Comparison of ENCODE assay signal across 10 cellular contexts in the genomic region with DNA sequence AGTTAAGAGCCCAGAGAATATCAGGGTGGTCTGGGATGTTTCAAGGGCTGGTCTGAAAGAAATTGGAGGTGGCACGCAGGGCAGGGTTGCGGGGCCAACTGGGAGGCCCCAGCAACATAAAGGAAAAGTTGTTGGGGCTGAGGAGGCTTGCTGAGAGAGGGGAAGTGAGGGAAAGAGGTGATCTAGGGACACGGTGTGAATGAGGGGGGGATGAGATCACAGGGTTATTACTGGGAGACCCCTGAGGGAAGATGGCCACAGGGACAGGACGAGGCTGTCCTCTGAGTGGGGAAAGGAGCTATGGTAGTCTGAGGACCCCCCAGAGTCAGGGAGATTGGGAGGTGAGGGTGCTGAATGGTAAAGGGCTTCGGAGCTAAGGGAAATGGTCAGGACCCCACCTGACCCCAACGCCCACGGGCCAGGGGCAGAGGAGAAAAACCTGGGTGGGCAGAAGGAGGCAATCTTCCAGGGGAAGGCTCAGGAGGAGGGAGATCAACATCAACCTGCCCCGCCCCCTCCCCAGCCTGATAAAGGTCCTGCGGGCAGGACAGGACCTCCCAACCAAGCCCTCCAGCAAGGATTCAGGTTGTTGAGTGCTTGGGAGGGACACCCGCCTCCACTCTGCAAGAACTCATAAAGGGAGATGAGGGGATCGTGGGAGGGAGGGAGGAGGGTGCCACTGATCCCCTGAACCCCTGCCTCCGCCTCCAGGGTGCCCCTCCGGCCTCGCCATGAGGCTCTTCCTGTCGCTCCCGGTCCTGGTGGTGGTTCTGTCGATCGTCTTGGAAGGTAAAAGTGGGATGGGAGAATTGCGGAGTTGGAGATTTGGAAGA. TPM values are rescaled to one million over a fixed set of nuclear protein-coding genes. Genes with fewer than 3 reads are reported as not detected.
DNase-seq lines count a peak whose midpoint lies in the region; ATAC-seq, FAIRE-seq and TF ChIP-seq lines count a peak whose summit lies in the region.
"Not testable (repeated sequence)": the region's sequence is repeated elsewhere in the genome, so short reads cannot be mapped to it uniquely, and the experiment has no call there.
"Had no signal": no experiment of that assay in that cellular context is flagged by ENCODE, and none has a peak within 500 bp of the region (broad histone marks: within the 10 kb centered on the region; RNA-seq: fewer than 3 reads in every experiment).

No MANE protein-coding gene starts in this region.

- H2AFZ ChIP-seq in GM23338: not testable (repeated sequence)
- peak overlapping the region; percentile 87 for H2AFZ ChIP-seq in K562 (ENCODE audit: low read depth, low read length)

- not testable (repeated sequence) for H3K36me3 Mint-ChIP-seq in GM23338 (ENCODE audit: low read depth)

- H3K27me3 Mint-ChIP-seq in GM23338 (ENCODE audit: insufficient read depth, low read depth, poor library complexity): peaks cover 23% of the 10 kb centered on the region

- not testable (repeated sequence) for TF ChIP-seq EP300 in K562 (IDR thresholded peaks at IDR 0.05; ENCODE audit: low read length)

- peaks cover 19% of the 10 kb centered on the region for H3K4me1 Mint-ChIP-seq in GM23338

- TF ChIP-seq RAD21 in K562 (CRISPR knock-in tag; conservative IDR thresholded peaks at IDR 0.05 in 1 of 2, IDR thresholded peaks at IDR 0.05 in 1 of 2): not testable (repeated sequence)

- peak overlapping the region; percentile 93 for H3K27ac Mint-ChIP-seq in GM23338

- not testable (repeated sequence) for H3K27ac ChIP-seq in GM23338 (ENCODE audit: low read depth); SK-N-MC; stomach smooth muscle (ENCODE audit: low read length)
- H3K27ac ChIP-seq in K562 (ENCODE audit: extremely low read depth, low read depth, low read length): peak overlapping the region; percentile 69

- CTCF ChIA-PET in K562 (lab: Yijun Ruan, JAX; ENCODE audit: low intra/inter-chr PET ratio): not testable (repeated sequence)

- H3K9me2 ChIP-seq in GM23338 (ENCODE audit: insufficient read depth): not testable (repeated sequence)

- intact Hi-C loops in K562 (cut with micrococcal nuclease); Right ventricle myocardium inferior (cut with DNase I): not testable (repeated sequence)

- not testable (repeated sequence) for H3F3A ChIP-seq in GM23338 (replicated peaks; ENCODE audit: low read depth)

- H3K4me3 Mint-ChIP-seq in GM23338: peak overlapping the region; percentile 58

- H3K4me2 ChIP-seq in GM23338 (peak overlapping the region; percentile 77), K562 (ENCODE audit: insufficient read depth, low read length) (peak overlapping the region; percentile 73)

- H3K4me1 ChIP-seq in GM23338 (ENCODE audit: insufficient read depth): peaks cover 10% of the 10 kb centered on the region; the same call in 1 of the 2 replicates
- H3K4me1 ChIP-seq in K562 (replicated peaks in 1 of 2; ENCODE audit: control insufficient read depth in 2 of 2, insufficient read depth in 2 of 2, low read length in 2 of 2): peaks cover 0 to 24% of the 10 kb centered on the region in 2 experiments; a peak in 4 of 5 replicates
- peaks cover 16% of the 10 kb centered on the region for H3K4me1 ChIP-seq in mucosa of stomach (ENCODE audit: control insufficient read depth, insufficient read depth, low read length)
- not testable (repeated sequence) for H3K4me1 ChIP-seq in stomach smooth muscle (ENCODE audit: control insufficient read depth, insufficient read depth, low read length)

- 52% methylated on average over 7 of the region's 19 CpGs for WGBS in K562 (ENCODE audit: insufficient coverage, low coverage, missing lambda C conversion rate)

- POLR2A ChIA-PET in K562 (lab: Yijun Ruan, JAX): interaction anchor here (0.9 to 1.8 kb wide), 4 partner anchors 11 to 28 kb away, joined by 3 to 11 read pairs (median 4); a partner anchor contains a TSS

- H4K20me1 ChIP-seq in GM23338 (replicated peaks; ENCODE audit: insufficient read depth); K562 (replicated peaks; ENCODE audit: control insufficient read depth, insufficient read depth, low read length): not testable (repeated sequence)

- H3K9me3 ChIP-seq in SK-N-MC (ENCODE audit: low read depth, low read length); K562 (replicated peaks; ENCODE audit: control insufficient read depth, insufficient read depth, low read depth, low read length); mucosa of stomach (ENCODE audit: control insufficient read depth, low read length); stomach smooth muscle (ENCODE audit: control insufficient read depth in 2 of 2, low read length in 2 of 2): not testable (repeated sequence)

- not testable (repeated sequence) for DNase-seq in GM23338 (ENCODE audit: low spot score); SK-N-MC (ENCODE audit: low read depth, low spot score)
- peak in 2 of 4 experiments; percentile 23 to 44 for DNase-seq in K562 (ENCODE audit: extremely low read depth in 1 of 4, low spot score in 3 of 4)
- DNase-seq in Right ventricle myocardium inferior (ENCODE audit: missing footprints): peak; percentile 21

- ATAC-seq in GM23338 (peak; percentile 61), K562 (peak; percentile 77)
- ATAC-seq in Right ventricle myocardium inferior: not testable (repeated sequence)

- not testable (repeated sequence) for FAIRE-seq in K562 (lab: Jason Lieb, UNC)

- not testable (repeated sequence) for BruUV-seq in K562 (replicated peaks; lab: Mats Ljungman, UMichigan)

- TF ChIP-seq POLR2A in K562 (conservative IDR thresholded peaks at IDR 0.05): peak; percentile 56

- not testable (repeated sequence) for H3K9me1 ChIP-seq in K562 (ENCODE audit: control insufficient read depth, insufficient read depth, low read length)

- H3K27me3 ChIP-seq in GM23338 (ENCODE audit: insufficient read depth); K562 (ENCODE audit: control insufficient read depth in 2 of 2, insufficient read depth in 2 of 2, low read length in 2 of 2); mucosa of stomach (ENCODE audit: control insufficient read depth, insufficient read depth, low read length); stomach smooth muscle (ENCODE audit: control insufficient read depth in 1 of 2, insufficient read depth in 2 of 2, low read length in 2 of 2): not testable (repeated sequence)

- H3K79me2 ChIP-seq in GM23338 (replicated peaks; ENCODE audit: insufficient read depth); K562 (ENCODE audit: control insufficient read depth, insufficient read depth, low read length): not testable (repeated sequence)

- H3K9me3 Mint-ChIP-seq in GM23338: not testable (repeated sequence)

- not testable (repeated sequence) for H3K9ac ChIP-seq in SK-N-MC (ENCODE audit: insufficient read length); stomach smooth muscle (ENCODE audit: low read length in 2 of 2)
- H3K9ac ChIP-seq in K562 (ENCODE audit: insufficient read depth in 1 of 2, low read depth in 2 of 2, low read length in 2 of 2) (peak overlapping the region; percentile 80 to 82), mucosa of stomach (ENCODE audit: low read length) (peak overlapping the region; percentile 43)

- in situ Hi-C loops in K562 (cut with MboI): not testable (repeated sequence)

- H3K4me3 ChIP-seq in GM23338 (peak overlapping the region; percentile 39; the same call in 1 of the 2 replicates), SK-N-MC (peak overlapping the region; percentile 66), K562 (peak overlapping the region; percentile 32; the same call in 1 of the 2 replicates), stomach smooth muscle (ENCODE audit: low read length in 2 of 2) (peak overlapping the region; percentile 17 to 55)
- not testable (repeated sequence) for H3K4me3 ChIP-seq in mucosa of stomach (ENCODE audit: low read length)

- not testable (repeated sequence) for H3K36me3 ChIP-seq in GM23338 (ENCODE audit: insufficient read depth); SK-N-MC (ENCODE audit: insufficient read depth, low read length); K562 (ENCODE audit: control insufficient read depth, insufficient read depth, low read length); mucosa of stomach (ENCODE audit: control insufficient read depth, insufficient read depth, low read length); stomach smooth muscle (ENCODE audit: control insufficient read depth in 2 of 2, insufficient read depth in 2 of 2, low read length in 2 of 2)

- TF ChIP-seq CTCF in GM23338 (conservative IDR thresholded peaks at IDR 0.05; ENCODE audit: low read depth in 2 of 2); K562 (IDR thresholded peaks at IDR 0.05 in 2 of 3, conservative IDR thresholded peaks at IDR 0.05 in 1 of 3; ENCODE audit: insufficient read depth in 2 of 3, low read depth in 1 of 3, low read length in 3 of 3): not testable (repeated sequence)

RNA-seq across cellular contexts. Expression of a gene that starts 12.1 kb away (rescaled TPM):
- 25.4 and 26.8 TPM in 2 replicates for total RNA-seq in GM23338 (2014; rRNA removed; shearing (Covaris generic))
- polyA plus RNA-seq in GM23338 (2016; fragmentation: Nextera tagmentation; extraction: Ambion mirVana) (221 and 252 TPM in 2 replicates), K562 (2011; rRNA removed) (115 and 174 TPM in 2 replicates), K562 (2014; fragmentation: Illumina TruSeq; extraction: Trizol) (239 and 302 TPM in 2 replicates), K562 (2014; fragmentation: Nextera tagmentation; extraction: Ambion mirVana) (100 to 1,000 TPM; 371 to 408 TPM), K562 (2014; rRNA removed) (184 and 227 TPM in 2 replicates)
- 15.7 and 30.4 TPM in 2 replicates for total RNA-seq in K562 (2011; cell fraction: chromatin; rRNA removed; ENCODE audit: low replicate concordance)
- total RNA-seq in K562 (2011; cell fraction: nucleolus; rRNA removed): 70.0 and 74.0 TPM in 2 replicates
- total RNA-seq in K562 (2011; cell fraction: nucleoplasm; rRNA removed): 46.3 and 59.4 TPM in 2 replicates
- total RNA-seq in K562 (2014; rRNA removed) (151 and 190 TPM in 2 replicates), K562 (2014; rRNA removed; fragmentation: Illumina TruSeq; extraction: Trizol) (134 and 155 TPM in 2 replicates), K562 (2015; rRNA removed; fragmentation: Illumina TruSeq; extraction: Trizol) (305 and 312 TPM in 2 replicates), K562 (2021) (220 and 308 TPM in 2 replicates), Right ventricle myocardium inferior (1.4 TPM)
- polyA plus RNA-seq in K562 (2011; cell fraction: cytosol; rRNA removed): 112 and 124 TPM in 2 replicates
- 50.9 and 80.6 TPM in 2 replicates for polyA plus RNA-seq in K562 (2011; cell fraction: nucleus; rRNA removed)
- 460 and 496 TPM in 2 replicates for polyA plus RNA-seq in K562 (2012)
- 22.7 and 22.9 TPM in 2 replicates for polyA minus RNA-seq in K562 (2011; rRNA and poly(A)+ RNA removed)
- 60.6 and 76.4 TPM in 2 replicates for polyA minus RNA-seq in K562 (2011; cell fraction: cytosol; rRNA and poly(A)+ RNA removed)
- 2.2 and 14.6 TPM in 2 replicates for polyA minus RNA-seq in K562 (2011; cell fraction: nucleus; rRNA and poly(A)+ RNA removed)

RNA-seq across cellular contexts. Expression of a gene that starts 15.6 kb away (rescaled TPM):
- total RNA-seq in GM23338 (2014; rRNA removed; shearing (Covaris generic)): not detected in 2 replicates
- polyA plus RNA-seq in GM23338 (2016; fragmentation: Nextera tagmentation; extraction: Ambion mirVana) (not detected in 2 replicates), K562 (2011; rRNA removed) (not detected in 2 replicates), K562 (2014; fragmentation: Illumina TruSeq; extraction: Trizol) (0.46 TPM in 1 of 2 replicates, not detected in the other), K562 (2014; fragmentation: Nextera tagmentation; extraction: Ambion mirVana) (not detected), K562 (2014; rRNA removed) (not detected in 2 replicates)
- not detected in 2 replicates for total RNA-seq in K562 (2011; cell fraction: chromatin; rRNA removed; ENCODE audit: low replicate concordance)
- total RNA-seq in K562 (2011; cell fraction: nucleolus; rRNA removed): not detected in 2 replicates
- not detected in 2 replicates for total RNA-seq in K562 (2011; cell fraction: nucleoplasm; rRNA removed)
- total RNA-seq in K562 (2014; rRNA removed) (not detected in 2 replicates), K562 (2014; rRNA removed; fragmentation: Illumina TruSeq; extraction: Trizol) (not detected in 2 replicates), K562 (2015; rRNA removed; fragmentation: Illumina TruSeq; extraction: Trizol) (not detected in 2 replicates), K562 (2021) (not detected in 2 replicates), Right ventricle myocardium inferior (not detected)
- 0.15 TPM in 1 of 2 replicates, not detected in the other for polyA plus RNA-seq in K562 (2011; cell fraction: cytosol; rRNA removed)
- polyA plus RNA-seq in K562 (2011; cell fraction: nucleus; rRNA removed): not detected in 2 replicates
- polyA plus RNA-seq in K562 (2012): not detected in 2 replicates
- polyA minus RNA-seq in K562 (2011; rRNA and poly(A)+ RNA removed): not detected in 2 replicates
- not detected in 2 replicates for polyA minus RNA-seq in K562 (2011; cell fraction: cytosol; rRNA and poly(A)+ RNA removed)
- polyA minus RNA-seq in K562 (2011; cell fraction: nucleus; rRNA and poly(A)+ RNA removed): not detected in 2 replicates
- total RNA-seq: dermis microvascular lymphatic vessel endothelial cell, G401, mesenteric fat pad had no signal
- polyA plus RNA-seq: adipose tissue had no signal

RNA-seq across cellular contexts. Expression of a gene that starts 19.4 kb away (rescaled TPM):
- total RNA-seq in GM23338 (2014; rRNA removed; shearing (Covaris generic)): not detected in 2 replicates
- polyA plus RNA-seq in GM23338 (2016; fragmentation: Nextera tagmentation; extraction: Ambion mirVana): not detected in 2 replicates
- not detected in 2 replicates for total RNA-seq in K562 (2011; cell fraction: chromatin; rRNA removed; ENCODE audit: low replicate concordance)
- 1.7 TPM in 1 of 2 replicates, not detected in the other for total RNA-seq in K562 (2011; cell fraction: nucleolus; rRNA removed)
- total RNA-seq in K562 (2011; cell fraction: nucleoplasm; rRNA removed): not detected in 2 replicates
- 0.24 TPM in 1 of 2 replicates, not detected in the other for total RNA-seq in K562 (2014; rRNA removed)
- total RNA-seq in K562 (2014; rRNA removed; fragmentation: Illumina TruSeq; extraction: Trizol): not detected in 2 replicates
- total RNA-seq in K562 (2015; rRNA removed; fragmentation: Illumina TruSeq; extraction: Trizol): 0.33 and 0.60 TPM in 2 replicates
- total RNA-seq in K562 (2021): 0.63 and 0.78 TPM in 2 replicates
- polyA plus RNA-seq in K562 (2011; rRNA removed): 0.47 and 1.1 TPM in 2 replicates
- polyA plus RNA-seq in K562 (2011; cell fraction: cytosol; rRNA removed): 0.79 and 2.6 TPM in 2 replicates
- 0.21 and 0.38 TPM in 2 replicates for polyA plus RNA-seq in K562 (2011; cell fraction: nucleus; rRNA removed)
- polyA plus RNA-seq in K562 (2012): 0.50 TPM in 1 of 2 replicates, not detected in the other
- 0.59 TPM in 1 of 2 replicates, not detected in the other for polyA plus RNA-seq in K562 (2014; fragmentation: Illumina TruSeq; extraction: Trizol)
- polyA plus RNA-seq in K562 (2014; fragmentation: Nextera tagmentation; extraction: Ambion mirVana): under 1 TPM; 0.53 TPM
- 0.42 TPM in 1 of 2 replicates, not detected in the other for polyA plus RNA-seq in K562 (2014; rRNA removed)
- polyA minus RNA-seq in K562 (2011; rRNA and poly(A)+ RNA removed): not detected in 2 replicates
- not detected in 2 replicates for polyA minus RNA-seq in K562 (2011; cell fraction: cytosol; rRNA and poly(A)+ RNA removed)
- polyA minus RNA-seq in K562 (2011; cell fraction: nucleus; rRNA and poly(A)+ RNA removed): not detected in 2 replicates
- not detected for total RNA-seq in Right ventricle myocardium inferior
- total RNA-seq: dermis microvascular lymphatic vessel endothelial cell, G401 had no signal

RNA-seq across cellular contexts. Expression of a gene that starts 20.9 kb away (rescaled TPM):
- total RNA-seq in GM23338 (2014; rRNA removed; shearing (Covaris generic)): 1,391 and 1,438 TPM in 2 replicates
- polyA plus RNA-seq in GM23338 (2016; fragmentation: Nextera tagmentation; extraction: Ambion mirVana): 1,133 and 1,232 TPM in 2 replicates
- 12.0 and 25.1 TPM in 2 replicates for total RNA-seq in K562 (2011; cell fraction: chromatin; rRNA removed; ENCODE audit: low replicate concordance)
- total RNA-seq in K562 (2011; cell fraction: nucleolus; rRNA removed): 54.6 and 64.9 TPM in 2 replicates
- total RNA-seq in K562 (2011; cell fraction: nucleoplasm; rRNA removed): 29.0 and 36.6 TPM in 2 replicates
- total RNA-seq in K562 (2014; rRNA removed): 113 and 122 TPM in 2 replicates
- total RNA-seq in K562 (2014; rRNA removed; fragmentation: Illumina TruSeq; extraction: Trizol): 5.9 and 11.8 TPM in 2 replicates
- total RNA-seq in K562 (2015; rRNA removed; fragmentation: Illumina TruSeq; extraction: Trizol): 180 and 204 TPM in 2 replicates
- total RNA-seq in K562 (2021): 88.7 and 92.0 TPM in 2 replicates
- polyA plus RNA-seq in K562 (2011; rRNA removed): 27.5 and 37.5 TPM in 2 replicates
- polyA plus RNA-seq in K562 (2011; cell fraction: cytosol; rRNA removed): 86.2 and 145 TPM in 2 replicates
- polyA plus RNA-seq in K562 (2011; cell fraction: nucleus; rRNA removed): 25.5 and 31.9 TPM in 2 replicates
- 228 and 283 TPM in 2 replicates for polyA plus RNA-seq in K562 (2012)
- 17.5 and 32.7 TPM in 2 replicates for polyA plus RNA-seq in K562 (2014; fragmentation: Illumina TruSeq; extraction: Trizol)
- under 1 TPM in 1 of 2 experiments, not detected in 1; 0.14 TPM for polyA plus RNA-seq in K562 (2014; fragmentation: Nextera tagmentation; extraction: Ambion mirVana)
- polyA plus RNA-seq in K562 (2014; rRNA removed): 124 TPM in 2 replicates
- polyA minus RNA-seq in K562 (2011; rRNA and poly(A)+ RNA removed): 3.9 and 4.7 TPM in 2 replicates
- 11.5 and 23.0 TPM in 2 replicates for polyA minus RNA-seq in K562 (2011; cell fraction: cytosol; rRNA and poly(A)+ RNA removed)
- 3.8 and 6.4 TPM in 2 replicates for polyA minus RNA-seq in K562 (2011; cell fraction: nucleus; rRNA and poly(A)+ RNA removed)
- 9.9 TPM for total RNA-seq in Right ventricle myocardium inferior

RNA-seq across cellular contexts. Expression of a gene that starts 28.7 kb away (rescaled TPM):
- 70.6 and 71.5 TPM in 2 replicates for total RNA-seq in GM23338 (2014; rRNA removed; shearing (Covaris generic))
- polyA plus RNA-seq in GM23338 (2016; fragmentation: Nextera tagmentation; extraction: Ambion mirVana) (36.7 and 41.6 TPM in 2 replicates), K562 (2011; rRNA removed) (28.8 and 53.6 TPM in 2 replicates), K562 (2014; fragmentation: Illumina TruSeq; extraction: Trizol) (80.9 and 88.2 TPM in 2 replicates), K562 (2014; fragmentation: Nextera tagmentation; extraction: Ambion mirVana) (1 to 10 TPM in 1 of 2 experiments, under 1 TPM in 1; 0.37 to 2.4 TPM), K562 (2014; rRNA removed) (42.1 and 44.3 TPM in 2 replicates)
- total RNA-seq in K562 (2011; cell fraction: chromatin; rRNA removed; ENCODE audit: low replicate concordance): 74.9 and 232 TPM in 2 replicates
- 163 and 196 TPM in 2 replicates for total RNA-seq in K562 (2011; cell fraction: nucleolus; rRNA removed)
- total RNA-seq in K562 (2011; cell fraction: nucleoplasm; rRNA removed): 143 TPM in 2 replicates
- total RNA-seq in K562 (2014; rRNA removed) (27.5 and 61.8 TPM in 2 replicates), K562 (2014; rRNA removed; fragmentation: Illumina TruSeq; extraction: Trizol) (10.1 and 10.6 TPM in 2 replicates), K562 (2015; rRNA removed; fragmentation: Illumina TruSeq; extraction: Trizol) (21.8 and 24.7 TPM in 2 replicates), K562 (2021) (90.2 and 96.0 TPM in 2 replicates), Right ventricle myocardium inferior (90.1 TPM)
- 46.7 and 81.9 TPM in 2 replicates for polyA plus RNA-seq in K562 (2011; cell fraction: cytosol; rRNA removed)
- 82.4 and 135 TPM in 2 replicates for polyA plus RNA-seq in K562 (2011; cell fraction: nucleus; rRNA removed)
- polyA plus RNA-seq in K562 (2012): 51.6 and 56.8 TPM in 2 replicates
- polyA minus RNA-seq in K562 (2011; rRNA and poly(A)+ RNA removed): 26.0 and 33.3 TPM in 2 replicates
- 27.2 and 40.1 TPM in 2 replicates for polyA minus RNA-seq in K562 (2011; cell fraction: cytosol; rRNA and poly(A)+ RNA removed)
- polyA minus RNA-seq in K562 (2011; cell fraction: nucleus; rRNA and poly(A)+ RNA removed): 32.2 and 33.1 TPM in 2 replicates
